1 cellular context compared by ENCODE assay signal in genomic region chr9:77910216-77910615, GRCh38.
TF ChIP-seq lines count a peak whose summit lies in the region.

No MANE protein-coding gene starts in this region.

TF ChIP-seq in K562, 482 proteins besides CTCF, POLR2A, EP300 and RAD21 (continued from another document):
- TF ChIP-seq ZNF609 (CRISPR knock-in tag; IDR thresholded peaks at IDR 0.05; ENCODE audit: borderline replicate concordance) (no peak), MCM5 (IDR thresholded peaks at IDR 0.05; ENCODE audit: low read depth) (no peak), ZNF384 (IDR thresholded peaks at IDR 0.05; ENCODE audit: low read depth, low read length) (no peak)
